In genomic region chr4:108328033-108328732, GRCh38 we compare ENCODE assay signal across 21 cellular contexts.
A peak's percentile ranks its signal among the peaks of the same experiment; 100 is the strongest.
DNase-seq lines count a peak whose midpoint lies in the region; ATAC-seq, FAIRE-seq and TF ChIP-seq lines count a peak whose summit lies in the region.
"Had no signal": no experiment of that assay in that cellular context is flagged by ENCODE, and none has a peak within 500 bp of the region (broad histone marks: within the 10 kb centered on the region; RNA-seq: fewer than 3 reads in every experiment).

No MANE protein-coding gene starts in this region.

- 94% methylated on average over 4 of the region's 4 CpGs for WGBS in right cardiac atrium
- WGBS in hepatocyte (ENCODE audit: low lambda C conversion rate, missing lambda C conversion rate), result 81% methylated on average over 4 of the region's 4 CpGs

- H3K4me3 ChIP-seq in cardiac muscle cell (no peak overlapping the region), right cardiac atrium (ENCODE audit: low read length) (no peak overlapping the region), hepatocyte (no peak overlapping the region)
- H3K4me3 ChIP-seq: K562 had no signal

- DNase-seq in T-helper 1 cell (no peak), cardiac muscle cell (ENCODE audit: low read depth in 1 of 2, low spot score in 1 of 2) (no peak), right cardiac atrium (no peak), hepatocyte (ENCODE audit: low spot score) (no peak), G401 (ENCODE audit: low spot score) (no peak), frontal cortex (ENCODE audit: low spot score in 2 of 2) (no peak), OCI-M2 (lab: John Stamatoyannopoulos, UW; ENCODE audit: unreplicated experiment) (no peak)
- DNase-seq: AML-193, DMS79 treated with DMSO at 0.1 percent for 48 hours, H7, HFFc6, NCI-H1417, NCI-H1930, NCI-H446, NCI-H526 treated with DMSO at 0.1 percent for 48 hours, Right ventricle myocardium superior had no signal

- H3K27me3 ChIP-seq in cardiac muscle cell (no peaks in the 10 kb centered on the region), right cardiac atrium (ENCODE audit: control insufficient read depth, insufficient read depth) (no peaks in the 10 kb centered on the region), hepatocyte (no peaks in the 10 kb centered on the region)

- peaks cover 16% of the 10 kb centered on the region for H3K4me1 Mint-ChIP-seq in T-helper 1 cell treated with Interleukin-12 subunit alpha and Interleukin-12 subunit beta and Interleukin-4 antibody, amounts not matched to agents 30 μg/mL and 1 μg/mL, for 36 hours (ENCODE audit: low read depth)

- H3K9me3 ChIP-seq in cardiac muscle cell (ENCODE audit: low read depth), result no peaks in the 10 kb centered on the region
- no peaks in the 10 kb centered on the region for H3K9me3 ChIP-seq in right cardiac atrium (ENCODE audit: control insufficient read depth, low read length)
- no peaks in the 10 kb centered on the region for H3K9me3 ChIP-seq in hepatocyte (ENCODE audit: low read depth)

- H3K36me3 ChIP-seq in cardiac muscle cell, result no peaks in the 10 kb centered on the region
- no peaks in the 10 kb centered on the region for H3K36me3 ChIP-seq in hepatocyte (replicated peaks; ENCODE audit: insufficient read depth, low read depth)

- H3K4me1 ChIP-seq in cardiac muscle cell (ENCODE audit: low read depth) (peaks cover 25% of the 10 kb centered on the region), right cardiac atrium (ENCODE audit: control insufficient read depth, insufficient read depth, low read length) (no peaks in the 10 kb centered on the region), hepatocyte (ENCODE audit: insufficient read depth) (peaks cover 6% of the 10 kb centered on the region)

- TF ChIP-seq CTCF in cardiac muscle cell (IDR thresholded peaks at IDR 0.05; ENCODE audit: low read depth, low read length) (no peak), hepatocyte (IDR thresholded peaks at IDR 0.05; ENCODE audit: poor library complexity) (no peak)

- no peak for ATAC-seq in right cardiac atrium
- ATAC-seq: K562 had no signal

- peaks cover 14% of the 10 kb centered on the region for H3K27me3 Mint-ChIP-seq in T-helper 1 cell treated with Interleukin-12 subunit alpha and Interleukin-12 subunit beta and Interleukin-4 antibody, amounts not matched to agents 30 μg/mL and 1 μg/mL, for 36 hours (ENCODE audit: low read depth)

- no peak for FAIRE-seq in frontal cortex (lab: Jason Lieb, UNC)
- FAIRE-seq: G401.6, K562 had no signal

- peak overlapping the region; percentile 1 for H3K4me3 Mint-ChIP-seq in T-helper 1 cell treated with Interleukin-12 subunit alpha and Interleukin-12 subunit beta and Interleukin-4 antibody, amounts not matched to agents 30 μg/mL and 1 μg/mL, for 36 hours
- H3K4me3 Mint-ChIP-seq: HFFc6 had no signal

- no peaks in the 10 kb centered on the region for H4K20me1 ChIP-seq in hepatocyte (ENCODE audit: insufficient read depth, poor library complexity, severe bottlenecking)

- no peaks in the 10 kb centered on the region for H3K9me2 ChIP-seq in hepatocyte (replicated peaks; ENCODE audit: insufficient read depth)

- no peaks in the 10 kb centered on the region for H3K9me3 Mint-ChIP-seq in T-helper 1 cell treated with Interleukin-12 subunit alpha and Interleukin-12 subunit beta and Interleukin-4 antibody, amounts not matched to agents 30 μg/mL and 1 μg/mL, for 36 hours
- H3K9me3 Mint-ChIP-seq: HFFc6 had no signal

- H3K27ac Mint-ChIP-seq in T-helper 1 cell treated with Interleukin-12 subunit alpha and Interleukin-12 subunit beta and Interleukin-4 antibody, amounts not matched to agents 30 μg/mL and 1 μg/mL, for 36 hours, result no peak overlapping the region
- H3K27ac Mint-ChIP-seq: HFFc6 had no signal

- no peaks in the 10 kb centered on the region for H3K79me2 ChIP-seq in hepatocyte

- in situ Hi-C loops in G401 (cut with HindIII; ENCODE audit: low sequenced_read_pairs), result no loop called here

- H3K27ac ChIP-seq in cardiac muscle cell (peak overlapping the region; percentile 60), right cardiac atrium (ENCODE audit: low read length) (no peak overlapping the region), hepatocyte (no peak overlapping the region)
- H3K27ac ChIP-seq: 22Rv1, C4-2B had no signal

- intact Hi-C loops in right cardiac atrium (cut with DNase I), result no loop called here

- no peaks in the 10 kb centered on the region for H3K36me3 Mint-ChIP-seq in T-helper 1 cell treated with Interleukin-12 subunit alpha and Interleukin-12 subunit beta and Interleukin-4 antibody, amounts not matched to agents 30 μg/mL and 1 μg/mL, for 36 hours (ENCODE audit: low read depth)

- H3K4me2 ChIP-seq in hepatocyte, result peak overlapping the region; percentile 30

- no peak overlapping the region for H2AFZ ChIP-seq in hepatocyte
